ENCODE assay signal across 8 cellular contexts in genomic region chr16:5071681-5072333, GRCh38. TPM values are rescaled to one million over a fixed set of nuclear protein-coding genes. Genes with fewer than 3 reads are reported as not detected.
DNase-seq lines count a peak whose midpoint lies in the region; ATAC-seq and TF ChIP-seq lines count a peak whose summit lies in the region.

ALG1 (plus strand) TSS chr16:5071843; CDS start chr16:5071850, 7 bp downstream.

- H3K9me3 ChIP-seq in OCI-LY1 (ENCODE audit: low read length), result no peaks in the 10 kb centered on the region
- no peaks in the 10 kb centered on the region for H3K9me3 ChIP-seq in mucosa of descending colon

- no peak for TF ChIP-seq CTCF in OCI-LY1 (IDR thresholded peaks at IDR 0.05; ENCODE audit: low read length)
- TF ChIP-seq CTCF in epithelial cell of esophagus (IDR thresholded peaks at IDR 0.05; ENCODE audit: insufficient read depth, low read depth, low read length, missing control alignments), result no peak
- no peak for TF ChIP-seq CTCF in mucosa of descending colon (IDR thresholded peaks at IDR 0.05)

- H3K36me3 ChIP-seq in OCI-LY1 (ENCODE audit: insufficient read depth, low read length) (peaks cover 23% of the 10 kb centered on the region; the same call in 1 of the 2 replicates), mucosa of descending colon (ENCODE audit: low read depth) (no peaks in the 10 kb centered on the region)

- H3K4me1 ChIP-seq in OCI-LY1 (ENCODE audit: insufficient read depth, low read length, severe bottlenecking) (peaks cover 17% of the 10 kb centered on the region), mucosa of descending colon (ENCODE audit: low read depth) (peaks cover 12% of the 10 kb centered on the region)

- peak within 1 kb of the TSS; percentile 42 for H3K27ac ChIP-seq in OCI-LY1 (ENCODE audit: low read depth, low read length, poor library complexity, severe bottlenecking)

- intact Hi-C loops in mucosa of descending colon (cut with DNase I, micrococcal nuclease), result no loop called here

- in situ Hi-C loops in Caki2 (cut with HindIII; ENCODE audit: low pct_unique_long_range_greater_than_20kb, low sequenced_read_pairs), result no loop called here

- no peaks in the 10 kb centered on the region for H3F3A ChIP-seq in OCI-LY1 (ENCODE audit: insufficient read depth, low read length)

- H3K4me3 ChIP-seq in OCI-LY1 (ENCODE audit: low read depth, low read length, poor library complexity, severe bottlenecking), result peak within 1 kb of the TSS; percentile 79
- peak within 1 kb of the TSS; percentile 86 for H3K4me3 ChIP-seq in epithelial cell of esophagus (ENCODE audit: low read length)
- peak within 1 kb of the TSS; percentile 30 for H3K4me3 ChIP-seq in mucosa of descending colon

- DNase-seq in Caki2 (ENCODE audit: low read depth), result peak; percentile 83
- DNase-seq in HT1080 (ENCODE audit: low read depth), result peak; percentile 79
- peak; percentile 86 for DNase-seq in activated T-cell treated with anti-CD3 and anti-CD28 coated beads for 1 hour (ENCODE audit: low read depth)
- DNase-seq in epithelial cell of esophagus (ENCODE audit: low read depth), result peak; percentile 83
- peak; percentile 93 to 94 (median 93) for DNase-seq in mucosa of descending colon
- DNase-seq in stimulated activated CD8-positive, alpha-beta memory T cell treated with anti-CD3 and anti-CD28 coated beads, Interleukin-4, amount 100 ng/mL, for 24 hours (ENCODE audit: low read depth), result peak; percentile 87

- H3K9ac ChIP-seq in OCI-LY1 (ENCODE audit: low read length), result peak within 1 kb of the TSS; percentile 79

- no peaks in the 10 kb centered on the region for H4K20me1 ChIP-seq in OCI-LY1 (ENCODE audit: insufficient read depth, low read length)

- H3K79me2 ChIP-seq in OCI-LY1 (ENCODE audit: insufficient read depth, low read length), result no peaks in the 10 kb centered on the region; the same call in 1 of the 2 replicates

- no peaks in the 10 kb centered on the region for H3K27me3 ChIP-seq in OCI-LY1 (ENCODE audit: insufficient read depth, low read length)

- H3K9me2 ChIP-seq in OCI-LY1 (ENCODE audit: low read depth, low read length), result no peaks in the 10 kb centered on the region

- peak within 1 kb of the TSS; percentile 97 for H3K4me2 ChIP-seq in OCI-LY1 (ENCODE audit: low read length)

- ATAC-seq in GM21367 (IDR thresholded peaks at IDR 0.05; ENCODE audit: unreplicated experiment), result peak; percentile 74
- peak; percentile 95 for ATAC-seq in mucosa of descending colon

- H2AFZ ChIP-seq in OCI-LY1 (ENCODE audit: low read length), result peak within 1 kb of the TSS; percentile 47

RNA-seq across cellular contexts. Expression of gene ALG1, which starts in this region (rescaled TPM):
- total RNA-seq in Caki2 (2014; rRNA removed; shearing (Covaris generic); ENCODE audit: low replicate concordance), result 39.2 and 40.2 TPM in 2 replicates
- 42.9 and 52.1 TPM in 2 replicates for total RNA-seq in HT1080 (2014; rRNA removed; shearing (Covaris generic))
- polyA plus RNA-seq in HT1080 (2015; cell fraction: cytosol; rRNA removed), result 18.3 and 23.5 TPM in 2 replicates
- 28.5 and 34.6 TPM in 2 replicates for polyA plus RNA-seq in HT1080 (2015; cell fraction: nucleus; rRNA removed)
- 10 to 100 TPM; 17.7 to 32.2 (median 29.0) TPM for total RNA-seq in mucosa of descending colon

Comparison
In these comparisons a context has a peak if more than half of its experiments do, and no peak if none do; other contexts are left out.
1. Peak in every context shown above with its lines: DNase-seq, ATAC-seq, H3K4me3 ChIP-seq and H3K27ac ChIP-seq.
2. H3K4me3 ChIP-seq: peak in every context shown above with its lines; median percentile 86 in epithelial cell of esophagus; 79 in OCI-LY1; 30 in mucosa of descending colon.